ENCODE assay signal across 8 cellular contexts in the genomic region with DNA sequence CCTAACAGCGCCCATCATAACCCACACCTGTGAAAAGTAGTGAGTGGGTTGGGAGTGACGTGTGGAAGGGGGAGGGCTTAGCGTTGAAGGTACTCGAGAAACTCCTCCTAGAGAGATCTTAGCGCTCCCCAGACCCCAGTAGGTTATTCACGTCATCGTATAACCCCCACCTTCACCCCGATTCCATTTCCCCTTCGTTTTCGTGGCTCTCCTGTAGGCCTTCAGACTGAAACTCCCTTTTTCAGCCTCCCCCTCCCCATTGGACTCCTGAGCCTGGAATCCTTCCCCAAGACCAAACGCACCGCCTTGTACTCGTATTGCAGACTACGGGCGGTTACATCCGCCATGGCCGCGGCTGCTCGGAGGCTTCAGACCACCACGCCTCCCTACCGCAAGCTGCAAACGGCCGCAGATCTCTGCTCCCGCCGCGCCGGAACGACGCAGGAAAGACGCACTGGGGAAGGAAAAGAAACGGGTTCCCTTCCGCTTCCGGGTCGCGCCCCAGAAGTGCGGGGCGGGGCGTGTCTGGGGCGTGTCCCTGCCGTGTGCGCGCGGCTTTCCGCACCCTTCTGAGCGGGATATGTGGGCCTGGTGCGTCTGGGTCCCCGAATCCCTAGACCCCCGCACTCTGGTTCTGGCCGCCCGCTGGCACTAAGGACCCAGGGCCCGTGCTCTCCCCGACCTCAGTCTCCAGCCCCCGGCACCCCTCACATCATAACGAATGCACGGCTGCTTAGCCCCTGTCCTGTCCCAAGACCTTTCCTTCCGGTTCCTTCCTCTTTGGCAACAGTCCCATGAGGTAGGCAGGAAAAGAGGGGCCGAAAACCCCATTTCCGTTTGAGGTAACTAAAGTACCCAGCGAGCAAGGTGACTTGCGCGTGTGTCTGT. TPM values are rescaled to one million over a fixed set of nuclear protein-coding genes. Genes with fewer than 3 reads are reported as not detected.
A peak's percentile ranks its signal among the peaks of the same experiment; 100 is the strongest.
DNase-seq lines count a peak whose midpoint lies in the region; ATAC-seq, FAIRE-seq and TF ChIP-seq lines count a peak whose summit lies in the region.

SNRNP200 (minus strand) TSS at position 456 of the 888 bp plus-strand sequence; CDS start at position 347, 109 bp downstream.

- H3K4me3 ChIP-seq in kidney (ENCODE audit: low read length in 2 of 2) = peak within 1 kb of the TSS; percentile 91 to 94

- H3K27ac ChIP-seq in kidney (ENCODE audit: low read depth in 2 of 2, low read length in 2 of 2) = peak within 1 kb of the TSS; percentile 5 to 61

- peak; percentile 80 for ATAC-seq in HG03439 (IDR thresholded peaks at IDR 0.05; ENCODE audit: unreplicated experiment)

- H3K9ac ChIP-seq in kidney (ENCODE audit: low read length in 2 of 2) = peak within 1 kb of the TSS; percentile 9 to 87

- DNase-seq in Ammon's horn (ENCODE audit: low spot score) (peak; percentile 93), GM19238 (ENCODE audit: insufficient read length, low spot score) (peak; percentile 78), NCI-H510A treated with DMSO at 0.1 percent for 48 hours (lab: John Stamatoyannopoulos, UW) (peak; percentile 77), cerebellar cortex (ENCODE audit: low spot score) (peak; percentile 91), kidney (peak; percentile 95)
- DNase-seq in activated CD4-positive, alpha-beta T cell treated with anti-CD3 and anti-CD28 coated beads for 1 hour = peak; percentile 82
- peak; percentile 77 to 88 for DNase-seq in stimulated activated CD4-positive, alpha-beta T cell treated with anti-CD3 and anti-CD28 coated beads, Interleukin-15, amount 100 ng/mL, for 1 hour (ENCODE audit: low read depth in 1 of 2, low spot score in 1 of 2)

- H3K4me1 ChIP-seq in kidney (ENCODE audit: control insufficient read depth in 1 of 2, insufficient read depth in 1 of 2, low read depth in 1 of 2, low read length in 2 of 2) = peaks cover 9 to 11% of the 10 kb centered on the region in 2 donors

- peaks cover 25 to 34% of the 10 kb centered on the region in 2 donors for H3K36me3 ChIP-seq in kidney (ENCODE audit: control insufficient read depth in 1 of 2, insufficient read depth in 2 of 2, low read length in 2 of 2)

- no peaks in the 10 kb centered on the region for H3K9me3 ChIP-seq in kidney (ENCODE audit: control insufficient read depth in 1 of 2, low read length in 2 of 2)

- intact Hi-C loops in kidney (cut with DNase I) = no loop called here

- FAIRE-seq in kidney (lab: Jason Lieb, UNC) = no peak

- TF ChIP-seq CTCF in kidney (IDR thresholded peaks at IDR 0.05; ENCODE audit: borderline replicate concordance, extremely low read depth, insufficient read depth) = no peak

RNA-seq across cellular contexts. Expression of gene SNRNP200, which starts in this region (rescaled TPM):
- total RNA-seq in kidney = 118 TPM
- 46.7 TPM for polyA plus RNA-seq in kidney (ENCODE audit: insufficient read depth, low read depth, low replicate concordance)

Comparison
In these comparisons a context has a peak if more than half of its experiments do, and no peak if none do; other contexts are left out.
1. Peak in every context shown above with its lines: DNase-seq, ATAC-seq, H3K4me3 ChIP-seq and H3K27ac ChIP-seq.